ENCODE assay signal across 3 cellular contexts in the genomic region with DNA sequence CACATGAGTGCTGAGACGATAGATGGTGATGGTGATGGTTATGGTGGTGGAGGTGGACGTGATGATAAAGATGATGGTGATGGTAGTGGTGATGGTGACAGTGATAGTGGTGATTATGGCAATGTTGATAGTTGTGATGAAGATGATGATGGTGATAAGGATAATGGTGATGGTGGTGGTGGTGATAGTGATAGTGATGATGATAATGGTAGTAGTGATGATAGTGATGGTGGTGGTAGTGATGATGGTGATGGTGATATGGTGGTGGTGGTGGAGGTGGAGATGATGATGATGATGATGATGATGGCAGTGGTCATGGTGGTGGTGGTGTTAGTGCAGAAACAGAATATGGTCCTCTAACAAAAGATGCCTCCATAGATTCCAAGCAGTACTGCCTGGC.
A peak's percentile ranks its signal among the peaks of the same experiment; 100 is the strongest.
TF ChIP-seq lines count a peak whose summit lies in the region.

No MANE protein-coding gene starts in this region.

TF ChIP-seq in A549, 52 proteins besides CTCF, POLR2A, EP300 and RAD21:
- TF ChIP-seq FOXS1 (CRISPR knock-in tag; IDR thresholded peaks at IDR 0.05), result no peak
- TF ChIP-seq, protein P1, sequence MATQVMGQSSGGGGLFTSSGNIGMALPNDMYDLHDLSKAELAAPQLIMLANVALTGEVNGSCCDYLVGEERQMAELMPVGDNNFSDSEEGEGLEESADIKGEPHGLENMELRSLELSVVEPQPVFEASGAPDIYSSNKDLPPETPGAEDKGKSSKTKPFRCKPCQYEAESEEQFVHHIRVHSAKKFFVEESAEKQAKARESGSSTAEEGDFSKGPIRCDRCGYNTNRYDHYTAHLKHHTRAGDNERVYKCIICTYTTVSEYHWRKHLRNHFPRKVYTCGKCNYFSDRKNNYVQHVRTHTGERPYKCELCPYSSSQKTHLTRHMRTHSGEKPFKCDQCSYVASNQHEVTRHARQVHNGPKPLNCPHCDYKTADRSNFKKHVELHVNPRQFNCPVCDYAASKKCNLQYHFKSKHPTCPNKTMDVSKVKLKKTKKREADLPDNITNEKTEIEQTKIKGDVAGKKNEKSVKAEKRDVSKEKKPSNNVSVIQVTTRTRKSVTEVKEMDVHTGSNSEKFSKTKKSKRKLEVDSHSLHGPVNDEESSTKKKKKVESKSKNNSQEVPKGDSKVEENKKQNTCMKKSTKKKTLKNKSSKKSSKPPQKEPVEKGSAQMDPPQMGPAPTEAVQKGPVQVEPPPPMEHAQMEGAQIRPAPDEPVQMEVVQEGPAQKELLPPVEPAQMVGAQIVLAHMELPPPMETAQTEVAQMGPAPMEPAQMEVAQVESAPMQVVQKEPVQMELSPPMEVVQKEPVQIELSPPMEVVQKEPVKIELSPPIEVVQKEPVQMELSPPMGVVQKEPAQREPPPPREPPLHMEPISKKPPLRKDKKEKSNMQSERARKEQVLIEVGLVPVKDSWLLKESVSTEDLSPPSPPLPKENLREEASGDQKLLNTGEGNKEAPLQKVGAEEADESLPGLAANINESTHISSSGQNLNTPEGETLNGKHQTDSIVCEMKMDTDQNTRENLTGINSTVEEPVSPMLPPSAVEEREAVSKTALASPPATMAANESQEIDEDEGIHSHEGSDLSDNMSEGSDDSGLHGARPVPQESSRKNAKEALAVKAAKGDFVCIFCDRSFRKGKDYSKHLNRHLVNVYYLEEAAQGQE (IDR thresholded peaks at IDR 0.05), result peak; percentile 4; the same call in 1 of the 2 replicates

TF ChIP-seq in HEK293, 187 proteins besides CTCF, POLR2A, EP300 and RAD21:
- 0 out of 2 replicates have a peak, but pooled peaks have one; percentile 83 for TF ChIP-seq ZNF521 (tag by site-specific recombination; IDR thresholded peaks at IDR 0.05)
- 0 out of 2 replicates have a peak, but pooled peaks have one; percentile 15 for TF ChIP-seq ZNF707 (tag by site-specific recombination; IDR thresholded peaks at IDR 0.05)
- TF ChIP-seq, protein P2, sequence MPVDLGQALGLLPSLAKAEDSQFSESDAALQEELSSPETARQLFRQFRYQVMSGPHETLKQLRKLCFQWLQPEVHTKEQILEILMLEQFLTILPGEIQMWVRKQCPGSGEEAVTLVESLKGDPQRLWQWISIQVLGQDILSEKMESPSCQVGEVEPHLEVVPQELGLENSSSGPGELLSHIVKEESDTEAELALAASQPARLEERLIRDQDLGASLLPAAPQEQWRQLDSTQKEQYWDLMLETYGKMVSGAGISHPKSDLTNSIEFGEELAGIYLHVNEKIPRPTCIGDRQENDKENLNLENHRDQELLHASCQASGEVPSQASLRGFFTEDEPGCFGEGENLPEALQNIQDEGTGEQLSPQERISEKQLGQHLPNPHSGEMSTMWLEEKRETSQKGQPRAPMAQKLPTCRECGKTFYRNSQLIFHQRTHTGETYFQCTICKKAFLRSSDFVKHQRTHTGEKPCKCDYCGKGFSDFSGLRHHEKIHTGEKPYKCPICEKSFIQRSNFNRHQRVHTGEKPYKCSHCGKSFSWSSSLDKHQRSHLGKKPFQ (tag by site-specific recombination; IDR thresholded peaks at IDR 0.05), result no peak
- TF ChIP-seq ZNF426 (tag by site-specific recombination; IDR thresholded peaks at IDR 0.05), result no peak
- TF ChIP-seq KLF16 (tag by site-specific recombination; IDR thresholded peaks at IDR 0.05), result peak; percentile 61; the same call in 1 of the 2 replicates
- 0 out of 2 replicates have a peak, but pooled peaks have one; percentile 46 for TF ChIP-seq ZNF791 (tag by site-specific recombination; IDR thresholded peaks at IDR 0.05)
- TF ChIP-seq, protein P3, sequence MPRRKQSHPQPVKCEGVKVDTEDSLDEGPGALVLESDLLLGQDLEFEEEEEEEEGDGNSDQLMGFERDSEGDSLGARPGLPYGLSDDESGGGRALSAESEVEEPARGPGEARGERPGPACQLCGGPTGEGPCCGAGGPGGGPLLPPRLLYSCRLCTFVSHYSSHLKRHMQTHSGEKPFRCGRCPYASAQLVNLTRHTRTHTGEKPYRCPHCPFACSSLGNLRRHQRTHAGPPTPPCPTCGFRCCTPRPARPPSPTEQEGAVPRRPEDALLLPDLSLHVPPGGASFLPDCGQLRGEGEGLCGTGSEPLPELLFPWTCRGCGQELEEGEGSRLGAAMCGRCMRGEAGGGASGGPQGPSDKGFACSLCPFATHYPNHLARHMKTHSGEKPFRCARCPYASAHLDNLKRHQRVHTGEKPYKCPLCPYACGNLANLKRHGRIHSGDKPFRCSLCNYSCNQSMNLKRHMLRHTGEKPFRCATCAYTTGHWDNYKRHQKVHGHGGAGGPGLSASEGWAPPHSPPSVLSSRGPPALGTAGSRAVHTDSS (tag by site-specific recombination; IDR thresholded peaks at IDR 0.05), result peak; percentile 87
- TF ChIP-seq YY2 (tag by site-specific recombination; IDR thresholded peaks at IDR 0.05), result peak; percentile 40; the same call in 1 of the 2 replicates

TF ChIP-seq in H1, 55 proteins besides CTCF, POLR2A, EP300 and RAD21:
- TF ChIP-seq, protein P4, sequence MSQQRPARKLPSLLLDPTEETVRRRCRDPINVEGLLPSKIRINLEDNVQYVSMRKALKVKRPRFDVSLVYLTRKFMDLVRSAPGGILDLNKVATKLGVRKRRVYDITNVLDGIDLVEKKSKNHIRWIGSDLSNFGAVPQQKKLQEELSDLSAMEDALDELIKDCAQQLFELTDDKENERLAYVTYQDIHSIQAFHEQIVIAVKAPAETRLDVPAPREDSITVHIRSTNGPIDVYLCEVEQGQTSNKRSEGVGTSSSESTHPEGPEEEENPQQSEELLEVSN (IDR thresholded peaks at IDR 0.05), result no peak
- TF ChIP-seq NANOG (IDR thresholded peaks at IDR 0.05; ENCODE audit: insufficient read depth, low read depth, low read length, poor library complexity, severe bottlenecking) (no peak), SP4 (IDR thresholded peaks at IDR 0.05; ENCODE audit: low read length) (no peak), EGR1 (IDR thresholded peaks at IDR 0.05; ENCODE audit: borderline replicate concordance, low read depth, low read length) (no peak), BRCA1 (IDR thresholded peaks at IDR 0.05; ENCODE audit: low read depth, low read length) (no peak), HDAC6 (IDR thresholded peaks at IDR 0.05; ENCODE audit: low read depth, low read length) (no peak), YY1 (IDR thresholded peaks at IDR 0.05; ENCODE audit: low read depth, low read length) (no peak), KDM1A (IDR thresholded peaks at IDR 0.05; ENCODE audit: borderline replicate concordance, low read length) (no peak), HDAC2 (IDR thresholded peaks at IDR 0.05; ENCODE audit: borderline replicate concordance in 1 of 2, low read depth in 2 of 2, low read length in 2 of 2) (no peak), SP1 (IDR thresholded peaks at IDR 0.05; ENCODE audit: low read depth, low read length) (no peak), PHF8 (conservative IDR thresholded peaks at IDR 0.05; ENCODE audit: low read depth, low read length) (no peak), CHD2 (IDR thresholded peaks at IDR 0.05; ENCODE audit: low read length) (no peak), POU5F1 (IDR thresholded peaks at IDR 0.05; ENCODE audit: low read depth, low read length) (no peak), BACH1 (IDR thresholded peaks at IDR 0.05; ENCODE audit: low read length) (no peak)
